Comparison of ENCODE assay signal across 8 cellular contexts in genomic region chr12:109899783-109900751, GRCh38.
DNase-seq lines count a peak whose midpoint lies in the region; ATAC-seq lines count a peak whose summit lies in the region.

A gene with protein sequence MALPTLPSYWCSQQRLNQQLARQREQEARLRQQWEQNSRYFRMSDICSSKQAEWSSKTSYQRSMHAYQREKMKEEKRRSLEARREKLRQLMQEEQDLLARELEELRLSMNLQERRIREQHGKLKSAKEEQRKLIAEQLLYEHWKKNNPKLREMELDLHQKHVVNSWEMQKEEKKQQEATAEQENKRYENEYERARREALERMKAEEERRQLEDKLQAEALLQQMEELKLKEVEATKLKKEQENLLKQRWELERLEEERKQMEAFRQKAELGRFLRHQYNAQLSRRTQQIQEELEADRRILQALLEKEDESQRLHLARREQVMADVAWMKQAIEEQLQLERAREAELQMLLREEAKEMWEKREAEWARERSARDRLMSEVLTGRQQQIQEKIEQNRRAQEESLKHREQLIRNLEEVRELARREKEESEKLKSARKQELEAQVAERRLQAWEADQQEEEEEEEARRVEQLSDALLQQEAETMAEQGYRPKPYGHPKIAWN (plus strand): TSS chr12:109900274. CDS start chr12:109903027, 2,753 bp downstream.

- H3K27ac Mint-ChIP-seq in central memory CD8-positive, alpha-beta T cell (ENCODE audit: low read depth) = peak within 1 kb of the TSS; percentile 92

- H3K4me1 Mint-ChIP-seq in central memory CD8-positive, alpha-beta T cell = peaks cover 32% of the 10 kb centered on the region

- H3K4me3 Mint-ChIP-seq in central memory CD8-positive, alpha-beta T cell = peak within 1 kb of the TSS; percentile 95

- peak; percentile 55 for ATAC-seq in HG03139 (IDR thresholded peaks at IDR 0.05; ENCODE audit: unreplicated experiment)
- ATAC-seq in central memory CD8-positive, alpha-beta T cell (replicated peaks; ENCODE audit: extremely low read depth, poor library complexity, severe bottlenecking) = peak; percentile 85

- no peaks in the 10 kb centered on the region for H3K27me3 Mint-ChIP-seq in central memory CD8-positive, alpha-beta T cell

- no peaks in the 10 kb centered on the region for H3K9me3 Mint-ChIP-seq in central memory CD8-positive, alpha-beta T cell

- peak; percentile 47 for DNase-seq in NK-92 treated with Interleukin-12 subunit alpha and Interleukin-12 subunit beta, amount 100 ng/mL, for 24 hours (lab: John Stamatoyannopoulos, UW)
- DNase-seq in NK-92 (lab: John Stamatoyannopoulos, UW; ENCODE audit: unreplicated experiment) (no peak), NCI-H345 (lab: John Stamatoyannopoulos, UW) (peak; percentile 73), islet precursor cell (peak; percentile 95)
- DNase-seq in activated CD4-positive, CD25-positive, alpha-beta regulatory T cell treated with anti-CD3 and anti-CD28 coated beads, Interleukin-2, amount 50 U/mL, for 16 hours (ENCODE audit: low read depth, low spot score) = peak; percentile 43
- DNase-seq in central memory CD8-positive, alpha-beta T cell (ENCODE audit: low spot score in 2 of 2) = peak; percentile 48
- DNase-seq in stimulated activated CD4-positive, alpha-beta T cell treated with anti-CD3 and anti-CD28 coated beads, Interleukin-12 subunit alpha, Interleukin-12 subunit beta, amount 100 ng/mL, for 4 hours = peak; percentile 69

- H3K36me3 Mint-ChIP-seq in central memory CD8-positive, alpha-beta T cell (ENCODE audit: insufficient read depth) = peaks cover 24% of the 10 kb centered on the region
